24 cellular contexts compared by ENCODE assay signal in the genomic region with DNA sequence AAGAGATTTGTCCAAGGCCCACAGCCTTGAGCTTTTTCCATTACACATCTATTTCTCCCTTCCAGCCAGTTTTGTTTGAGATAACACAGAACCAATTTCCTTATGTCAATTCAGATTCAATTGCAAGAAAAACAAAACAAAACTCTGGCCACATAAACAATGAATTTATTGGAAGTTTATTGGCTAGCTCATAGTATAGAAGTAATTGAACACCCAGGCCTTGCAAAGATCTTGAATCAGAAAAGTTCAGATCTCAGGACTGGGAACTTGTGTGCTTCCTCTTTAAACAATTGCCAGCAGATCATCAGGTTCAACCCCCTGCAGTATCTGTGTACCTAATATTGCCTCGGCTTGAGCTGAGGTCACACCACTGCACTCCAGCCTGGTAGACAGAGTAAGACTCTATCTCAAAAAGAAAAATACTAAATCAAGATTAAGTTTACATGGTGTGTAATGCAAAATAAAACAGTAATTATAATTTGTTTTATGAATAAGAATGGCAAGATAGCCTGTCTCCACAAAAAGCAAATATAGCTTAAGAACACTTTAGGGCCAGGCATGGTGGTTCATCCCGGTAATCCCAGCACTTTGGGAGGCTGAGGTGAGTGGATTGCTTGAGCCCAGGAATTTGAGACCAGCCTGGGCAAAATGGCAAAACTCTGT. TPM values are rescaled to one million over a fixed set of nuclear protein-coding genes. Genes with fewer than 3 reads are reported as not detected.
DNase-seq lines count a peak whose midpoint lies in the region; ATAC-seq, FAIRE-seq and TF ChIP-seq lines count a peak whose summit lies in the region.
"Had no signal": no experiment of that assay in that cellular context is flagged by ENCODE, and none has a peak within 500 bp of the region (broad histone marks: within the 10 kb centered on the region; RNA-seq: fewer than 3 reads in every experiment).

No MANE protein-coding gene starts in this region.

- ATAC-seq in K562 = no peak
- no peak for ATAC-seq in HG03039 (IDR thresholded peaks at IDR 0.05; ENCODE audit: unreplicated experiment)
- ATAC-seq: Right ventricle myocardium inferior had no signal

- H3K79me2 ChIP-seq in DOHH2 (ENCODE audit: control insufficient read depth, low read length) (peaks cover 9% of the 10 kb centered on the region), K562 (ENCODE audit: control insufficient read depth, insufficient read depth, low read length) (peaks cover 8% of the 10 kb centered on the region)

- no peak overlapping the region for H3K9ac ChIP-seq in K562 (ENCODE audit: insufficient read depth in 1 of 2, low read depth in 2 of 2, low read length in 2 of 2)

- TF ChIP-seq RAD21 in K562 (CRISPR knock-in tag; conservative IDR thresholded peaks at IDR 0.05 in 1 of 2, IDR thresholded peaks at IDR 0.05 in 1 of 2) = no peak

- TF ChIP-seq POLR2A in K562 (conservative IDR thresholded peaks at IDR 0.05) (no peak), spleen (IDR thresholded peaks at IDR 0.05) (no peak)

- TF ChIP-seq EP300 in K562 (IDR thresholded peaks at IDR 0.05; ENCODE audit: low read length) = no peak

- H3K4me2 ChIP-seq in DOHH2 (ENCODE audit: low read length) = peak overlapping the region; percentile 62
- H3K4me2 ChIP-seq in K562 (ENCODE audit: insufficient read depth, low read length) = no peak overlapping the region

- H3K4me1 ChIP-seq in DOHH2 (ENCODE audit: control insufficient read depth, low read length) (peaks cover 74% of the 10 kb centered on the region), K562 (replicated peaks in 1 of 2; ENCODE audit: control insufficient read depth in 2 of 2, insufficient read depth in 2 of 2, low read length in 2 of 2) (peaks cover 3 to 13% of the 10 kb centered on the region in 2 experiments; a peak in 3 of 5 replicates), spleen (peaks cover 0 to 62% (median 29%) of the 10 kb centered on the region in 6 donors)

- H3K27me3 ChIP-seq in DOHH2 (ENCODE audit: control insufficient read depth, low read length) (no peaks in the 10 kb centered on the region), K562 (ENCODE audit: control insufficient read depth in 2 of 2, insufficient read depth in 2 of 2, low read length in 2 of 2) (no peaks in the 10 kb centered on the region), spleen (replicated peaks in 1 of 7) (no peaks in the 10 kb centered on the region)
- H3K27me3 ChIP-seq: MG63 had no signal

- H3K4me3 ChIP-seq in DOHH2 (ENCODE audit: low read length) = peak overlapping the region; percentile 8; the same call in 1 of the 2 replicates
- H3K4me3 ChIP-seq in K562 = no peak overlapping the region
- H3K4me3 ChIP-seq in spleen = no peak overlapping the region
- H3K4me3 ChIP-seq: MG63 had no signal

- FAIRE-seq in K562 (lab: Jason Lieb, UNC) = no peak
- FAIRE-seq: GM12891, GM18507, H1, RCC 7860 had no signal

- no peaks in the 10 kb centered on the region for H3K9me2 ChIP-seq in DOHH2 (replicated peaks; ENCODE audit: control insufficient read depth, low read length)

- POLR2A ChIA-PET in K562 (lab: Yijun Ruan, JAX) = interaction anchor here (0.7 to 1.8 kb wide), 4 partner anchors 13 to 85 kb away, joined by 3 to 7 read pairs (median 4); no protein-coding TSS in a partner anchor

- H3K27ac ChIP-seq in DOHH2 (ENCODE audit: low read depth, low read length) (peak overlapping the region; percentile 46), K562 (ENCODE audit: extremely low read depth, low read depth, low read length) (no peak overlapping the region), spleen (peak overlapping the region in 5 of 8 donors; percentile 14 to 89 (median 26))

- H3K36me3 ChIP-seq in DOHH2 (ENCODE audit: control insufficient read depth, low read length) (peaks cover 8% of the 10 kb centered on the region), K562 (ENCODE audit: control insufficient read depth, insufficient read depth, low read length) (no peaks in the 10 kb centered on the region), spleen (no peaks in the 10 kb centered on the region)

- in situ Hi-C loops in K562 (cut with MboI) = no loop called here

- no peaks in the 10 kb centered on the region for H3K9me1 ChIP-seq in K562 (ENCODE audit: control insufficient read depth, insufficient read depth, low read length)

- TF ChIP-seq CTCF in DOHH2 (IDR thresholded peaks at IDR 0.05; ENCODE audit: low read depth, low read length, poor library complexity, severe bottlenecking) = no peak
- no peak for TF ChIP-seq CTCF in K562 (IDR thresholded peaks at IDR 0.05 in 2 of 3, conservative IDR thresholded peaks at IDR 0.05 in 1 of 3; ENCODE audit: insufficient read depth in 2 of 3, low read depth in 1 of 3, low read length in 3 of 3)
- TF ChIP-seq CTCF in spleen (IDR thresholded peaks at IDR 0.05 in 8 of 11, conservative IDR thresholded peaks at IDR 0.05 in 3 of 11) = no peak

- no peaks in the 10 kb centered on the region for H4K20me1 ChIP-seq in DOHH2 (ENCODE audit: control insufficient read depth, insufficient read depth, low read depth, low read length)
- H4K20me1 ChIP-seq in K562 (replicated peaks; ENCODE audit: control insufficient read depth, insufficient read depth, low read length) = no peaks in the 10 kb centered on the region

- CTCF ChIA-PET in K562 (lab: Yijun Ruan, JAX; ENCODE audit: low intra/inter-chr PET ratio) = no interaction called here

- 26% methylated on average over 2 of the region's 2 CpGs for WGBS in K562 (ENCODE audit: insufficient coverage, low coverage, missing lambda C conversion rate)
- 67 to 85% (median 74%) methylated on average over 2 of the region's 2 CpGs for WGBS in spleen, 5 donors

- H3K9me3 ChIP-seq in DOHH2 (ENCODE audit: control insufficient read depth, insufficient read depth, low read length) (no peaks in the 10 kb centered on the region), K562 (replicated peaks; ENCODE audit: control insufficient read depth, insufficient read depth, low read depth, low read length) (no peaks in the 10 kb centered on the region), spleen (no peaks in the 10 kb centered on the region)
- H3K9me3 ChIP-seq: MG63 had no signal

- no TSS peak for BruUV-seq in K562 (replicated peaks; lab: Mats Ljungman, UMichigan)

- peaks cover 23% of the 10 kb centered on the region for H3F3A ChIP-seq in DOHH2 (ENCODE audit: control insufficient read depth, insufficient read depth)

- H2AFZ ChIP-seq in K562 (ENCODE audit: low read depth, low read length) = peak overlapping the region; percentile 23; the same call in 1 of the 2 replicates

- DNase-seq in OCI-M1 (lab: John Stamatoyannopoulos, UW) (peak; percentile 35), K562 (ENCODE audit: extremely low read depth in 1 of 4, low spot score in 3 of 4) (no peak), spleen (no peak), NOMO-1 (lab: John Stamatoyannopoulos, UW; ENCODE audit: unreplicated experiment in 2 of 2) (no peak), NCI-H748 treated with DMSO at 0.1 percent for 48 hours (lab: John Stamatoyannopoulos, UW) (no peak)
- DNase-seq: CD4-positive, alpha-beta T cell; DMS153; EL; HFFc6; IMR-90; Kasumi-1; MG63; NCI-H1048; NCI-H1436; NCI-H1930; NCI-H226; NCI-H524 treated with DMSO at 0.1 percent for 48 hours had no signal

- intact Hi-C loops in K562 (cut with micrococcal nuclease) (no loop called here), spleen (cut with DNase I; ENCODE audit: low total_unique reads) (no loop called here)

RNA-seq across cellular contexts. Expression of gene ZCCHC10, which starts 4.1 kb away (rescaled TPM):
- 5.5 and 11.3 TPM in 2 replicates for total RNA-seq in K562 (2011; cell fraction: chromatin; rRNA removed; ENCODE audit: low replicate concordance)
- total RNA-seq in K562 (2011; cell fraction: nucleolus; rRNA removed) = 8.7 and 9.8 TPM in 2 replicates
- 9.6 and 10.3 TPM in 2 replicates for total RNA-seq in K562 (2011; cell fraction: nucleoplasm; rRNA removed)
- total RNA-seq in K562 (2014; rRNA removed) (11.9 and 15.4 TPM in 2 replicates), K562 (2014; rRNA removed; fragmentation: Illumina TruSeq; extraction: Trizol) (51.8 and 65.9 TPM in 2 replicates), K562 (2015; rRNA removed; fragmentation: Illumina TruSeq; extraction: Trizol) (43.6 and 45.5 TPM in 2 replicates), K562 (2021) (34.9 and 37.6 TPM in 2 replicates), spleen (10 to 100 TPM; 16.2 to 26.1 (median 17.1) TPM)
- polyA plus RNA-seq in K562 (2011; rRNA removed) (78.7 and 85.1 TPM in 2 replicates), K562 (2014; fragmentation: Illumina TruSeq; extraction: Trizol) (58.4 and 69.8 TPM in 2 replicates), K562 (2014; fragmentation: Nextera tagmentation; extraction: Ambion mirVana) (100 to 1,000 TPM; 144 to 146 TPM), K562 (2014; rRNA removed) (46.6 and 47.2 TPM in 2 replicates), spleen (10 to 100 TPM; 28.6 to 34.5 (median 34.2) TPM)
- polyA plus RNA-seq in K562 (2011; cell fraction: cytosol; rRNA removed) = 43.7 and 46.9 TPM in 2 replicates
- polyA plus RNA-seq in K562 (2011; cell fraction: nucleus; rRNA removed) = 15.9 and 16.3 TPM in 2 replicates
- polyA plus RNA-seq in K562 (2012) = 43.2 and 76.9 TPM in 2 replicates
- polyA minus RNA-seq in K562 (2011; rRNA and poly(A)+ RNA removed) = 27.9 and 30.5 TPM in 2 replicates
- 15.1 and 15.7 TPM in 2 replicates for polyA minus RNA-seq in K562 (2011; cell fraction: cytosol; rRNA and poly(A)+ RNA removed)
- 1.6 and 5.8 TPM in 2 replicates for polyA minus RNA-seq in K562 (2011; cell fraction: nucleus; rRNA and poly(A)+ RNA removed)

RNA-seq across cellular contexts. Expression of gene HSPA4, which starts 21.3 kb away (rescaled TPM):
- total RNA-seq in K562 (2011; cell fraction: chromatin; rRNA removed; ENCODE audit: low replicate concordance) = 32.9 and 85.4 TPM in 2 replicates
- total RNA-seq in K562 (2011; cell fraction: nucleolus; rRNA removed) = 16.3 and 16.7 TPM in 2 replicates
- total RNA-seq in K562 (2011; cell fraction: nucleoplasm; rRNA removed) = 26.3 and 29.2 TPM in 2 replicates
- total RNA-seq in K562 (2014; rRNA removed) = 115 and 123 TPM in 2 replicates
- 286 and 341 TPM in 2 replicates for total RNA-seq in K562 (2014; rRNA removed; fragmentation: Illumina TruSeq; extraction: Trizol)
- 187 and 222 TPM in 2 replicates for total RNA-seq in K562 (2015; rRNA removed; fragmentation: Illumina TruSeq; extraction: Trizol)
- 274 and 277 TPM in 2 replicates for total RNA-seq in K562 (2021)
- 76.7 and 148 TPM in 2 replicates for polyA plus RNA-seq in K562 (2011; rRNA removed)
- polyA plus RNA-seq in K562 (2011; cell fraction: cytosol; rRNA removed) = 19.8 and 23.2 TPM in 2 replicates
- polyA plus RNA-seq in K562 (2011; cell fraction: nucleus; rRNA removed) = 14.9 and 22.1 TPM in 2 replicates
- 104 and 175 TPM in 2 replicates for polyA plus RNA-seq in K562 (2012)
- 132 and 161 TPM in 2 replicates for polyA plus RNA-seq in K562 (2014; fragmentation: Illumina TruSeq; extraction: Trizol)
- 10 to 100 TPM; 90.3 to 93.0 TPM for polyA plus RNA-seq in K562 (2014; fragmentation: Nextera tagmentation; extraction: Ambion mirVana)
- 118 and 128 TPM in 2 replicates for polyA plus RNA-seq in K562 (2014; rRNA removed)
- 210 and 254 TPM in 2 replicates for polyA minus RNA-seq in K562 (2011; rRNA and poly(A)+ RNA removed)
- polyA minus RNA-seq in K562 (2011; cell fraction: cytosol; rRNA and poly(A)+ RNA removed) = 77.0 and 111 TPM in 2 replicates
- polyA minus RNA-seq in K562 (2011; cell fraction: nucleus; rRNA and poly(A)+ RNA removed) = 14.8 and 31.1 TPM in 2 replicates
- total RNA-seq in spleen = 10 to 100 TPM; 54.6 to 74.6 (median 62.7) TPM
- polyA plus RNA-seq in spleen = 10 to 100 TPM; 38.0 to 63.7 (median 54.0) TPM
